1 cellular context compared by ENCODE assay signal in genomic region chr15:101499863-101500713, GRCh38.
TF ChIP-seq lines count a peak whose summit lies in the region.

No MANE protein-coding gene starts in this region.

TF ChIP-seq in WTC11, 78 proteins besides CTCF, POLR2A, EP300 and RAD21 (continued from another document):
- TF ChIP-seq AR (CRISPR knock-in tag; IDR thresholded peaks at IDR 0.05): no peak
- TF ChIP-seq PRDM15 (CRISPR knock-in tag; IDR thresholded peaks at IDR 0.05): no peak
- TF ChIP-seq ATF3 (CRISPR knock-in tag; conservative IDR thresholded peaks at IDR 0.05): no peak
- TF ChIP-seq ZBTB43 (CRISPR knock-in tag; IDR thresholded peaks at IDR 0.05): no peak
TF ChIP-seq in WTC11: peak in this region for 0.
